In the genomic region with DNA sequence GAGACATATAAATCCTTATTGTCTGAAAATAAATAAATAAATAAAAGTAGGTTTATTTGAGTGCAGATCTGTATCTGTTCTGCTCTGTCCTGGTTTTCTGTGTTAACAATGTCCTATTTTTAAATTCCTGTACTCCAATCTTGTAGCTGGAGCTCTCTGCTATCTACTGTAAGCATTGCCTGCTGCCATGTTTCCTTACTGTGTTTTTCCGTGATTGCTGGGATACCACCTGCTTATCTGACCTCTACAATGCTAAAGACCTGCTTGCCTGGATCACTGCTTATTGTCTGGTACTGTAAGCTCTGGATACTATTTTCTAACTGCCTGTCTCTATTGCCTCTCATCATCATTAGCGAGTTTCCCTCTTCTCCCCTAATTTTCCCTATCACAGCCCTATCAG, we compare ENCODE assay signal across 28 cellular contexts. TPM values are rescaled to one million over a fixed set of nuclear protein-coding genes. Genes with fewer than 3 reads are reported as not detected.
DNase-seq lines count a peak whose midpoint lies in the region; ATAC-seq and TF ChIP-seq lines count a peak whose summit lies in the region.
"Had no signal": no experiment of that assay in that cellular context is flagged by ENCODE, and none has a peak within 500 bp of the region (broad histone marks: within the 10 kb centered on the region; RNA-seq: fewer than 3 reads in every experiment).

No MANE protein-coding gene starts in this region.

- POLR2A ChIA-PET in CD8-positive, alpha-beta T cell (lab: Charles Lee), result interaction anchor here (0.9 kb wide), 1 partner anchor 13 kb away, joined by 3 read pairs; no protein-coding TSS in a partner anchor

- no peaks in the 10 kb centered on the region for H3K36me3 ChIP-seq in CD8-positive, alpha-beta T cell (ENCODE audit: insufficient read depth, low read length)
- no peaks in the 10 kb centered on the region for H3K36me3 ChIP-seq in right atrium auricular region
- H3K36me3 ChIP-seq: ascending aorta, BE2C, ovary had no signal

- intact Hi-C loops in CD8-positive, alpha-beta T cell (cut with DNase I, micrococcal nuclease), result loop anchor here in 1 of 2 experiments (1.0 kb wide), 1 partner anchor 9 kb away; no protein-coding TSS in a partner anchor
- intact Hi-C loops in activated CD4-positive, alpha-beta T cell treated with anti-CD3 and anti-CD28 coated beads, Interleukin-2, amount 10 ng/mL, durations not matched to agents 24 days and 14 days (cut with micrococcal nuclease), result no loop called here

- H3K27me3 ChIP-seq in CD8-positive, alpha-beta T cell (ENCODE audit: insufficient read depth, low read length), result no peaks in the 10 kb centered on the region
- no peaks in the 10 kb centered on the region for H3K27me3 ChIP-seq in right atrium auricular region
- H3K27me3 ChIP-seq: ascending aorta, BE2C, ovary had no signal

- no peaks in the 10 kb centered on the region for H3K9me3 Mint-ChIP-seq in CD8-positive, alpha-beta T cell
- peaks cover 3% of the 10 kb centered on the region for H3K9me3 Mint-ChIP-seq in activated CD4-positive, alpha-beta T cell treated with anti-CD3 and anti-CD28 coated beads, Interleukin-2, amount 10 ng/mL, durations not matched to agents 24 days and 14 days
- H3K9me3 Mint-ChIP-seq: type B pancreatic cell had no signal

- TF ChIP-seq CTCF in CD8-positive, alpha-beta T cell (IDR thresholded peaks at IDR 0.05), result no peak
- no peak for TF ChIP-seq CTCF in right atrium auricular region (IDR thresholded peaks at IDR 0.05)

- H3K36me3 Mint-ChIP-seq in CD8-positive, alpha-beta T cell, result peaks cover 10% of the 10 kb centered on the region
- H3K36me3 Mint-ChIP-seq in activated CD4-positive, alpha-beta T cell treated with anti-CD3 and anti-CD28 coated beads, Interleukin-2, amount 10 ng/mL, durations not matched to agents 24 days and 14 days (ENCODE audit: low read depth), result peaks cover 5% of the 10 kb centered on the region

- H3K4me3 Mint-ChIP-seq in CD8-positive, alpha-beta T cell, result no peak overlapping the region
- H3K4me3 Mint-ChIP-seq in activated CD4-positive, alpha-beta T cell treated with anti-CD3 and anti-CD28 coated beads, Interleukin-2, amount 10 ng/mL, durations not matched to agents 24 days and 14 days, result no peak overlapping the region
- H3K4me3 Mint-ChIP-seq: activated naive CD8-positive, alpha-beta T cell treated with anti-CD3 and anti-CD28 coated beads, Interleukin-2, amount 10 ng/mL, durations not matched to agents 7 days and 5 days; nephron; type B pancreatic cell had no signal

- peaks cover 41% of the 10 kb centered on the region for H3K4me1 Mint-ChIP-seq in CD8-positive, alpha-beta T cell (ENCODE audit: low read depth)
- peaks cover 6% of the 10 kb centered on the region for H3K4me1 Mint-ChIP-seq in activated CD4-positive, alpha-beta T cell treated with anti-CD3 and anti-CD28 coated beads, Interleukin-2, amount 10 ng/mL, durations not matched to agents 24 days and 14 days

- no peaks in the 10 kb centered on the region for H3K9me3 ChIP-seq in CD8-positive, alpha-beta T cell (ENCODE audit: low read length)
- no peaks in the 10 kb centered on the region for H3K9me3 ChIP-seq in right atrium auricular region
- H3K9me3 ChIP-seq: ascending aorta, BE2C, ovary had no signal

- no peak overlapping the region for H3K4me3 ChIP-seq in CD8-positive, alpha-beta T cell (ENCODE audit: low read depth, low read length)
- H3K4me3 ChIP-seq in right atrium auricular region, result no peak overlapping the region
- H3K4me3 ChIP-seq: ascending aorta, ovary, smooth muscle cell had no signal

- H3K4me1 ChIP-seq in CD8-positive, alpha-beta T cell (ENCODE audit: insufficient read depth, low read length), result peaks cover 41% of the 10 kb centered on the region
- peaks cover 0 to 19% of the 10 kb centered on the region in 2 donors for H3K4me1 ChIP-seq in right atrium auricular region
- H3K4me1 ChIP-seq: ascending aorta, BE2C had no signal

- CTCF ChIA-PET in CD8-positive, alpha-beta T cell (lab: Charles Lee), result interaction anchor here (0.8 to 1.9 kb wide), 2 partner anchors 18 to 94 kb away, joined by 3 to 8 read pairs; no protein-coding TSS in a partner anchor

- no peak for ATAC-seq in CD8-positive, alpha-beta T cell
- ATAC-seq in SK-N-SH treated with all-trans-retinoic acid at 6 μM for 48 hours (peak; percentile 58), GM18867 (IDR thresholded peaks at IDR 0.05; ENCODE audit: unreplicated experiment) (no peak)
- ATAC-seq: esophagus mucosa had no signal

- H3K27me3 Mint-ChIP-seq in CD8-positive, alpha-beta T cell (ENCODE audit: low read depth), result no peaks in the 10 kb centered on the region
- no peaks in the 10 kb centered on the region for H3K27me3 Mint-ChIP-seq in activated CD4-positive, alpha-beta T cell treated with anti-CD3 and anti-CD28 coated beads, Interleukin-2, amount 10 ng/mL, durations not matched to agents 24 days and 14 days
- H3K27me3 Mint-ChIP-seq: activated naive CD8-positive, alpha-beta T cell treated with anti-CD3 and anti-CD28 coated beads, Interleukin-2, amount 10 ng/mL, durations not matched to agents 7 days and 5 days; type B pancreatic cell had no signal

- H3K27ac ChIP-seq in CD8-positive, alpha-beta T cell (ENCODE audit: low read depth, low read length), result no peak overlapping the region
- peak overlapping the region; percentile 24 to 55 for H3K27ac ChIP-seq in right atrium auricular region
- H3K27ac ChIP-seq: ascending aorta, ovary had no signal

- peak overlapping the region; percentile 45 for H3K27ac Mint-ChIP-seq in CD8-positive, alpha-beta T cell
- no peak overlapping the region for H3K27ac Mint-ChIP-seq in activated CD4-positive, alpha-beta T cell treated with anti-CD3 and anti-CD28 coated beads, Interleukin-2, amount 10 ng/mL, durations not matched to agents 24 days and 14 days
- H3K27ac Mint-ChIP-seq: activated naive CD8-positive, alpha-beta T cell treated with anti-CD3 and anti-CD28 coated beads, Interleukin-2, amount 10 ng/mL, durations not matched to agents 7 days and 5 days; type B pancreatic cell had no signal

- DNase-seq in CD8-positive, alpha-beta T cell, result no peak
- DNase-seq in dermis blood vessel endothelial cell (peak; percentile 17), right atrium auricular region (ENCODE audit: low spot score) (no peak), NCI-H226 (no peak), occipital lobe (lab: John Stamatoyannopoulos, UW) (no peak)
- DNase-seq in activated CD4-positive, alpha-beta T cell treated with anti-CD3 and anti-CD28 coated beads, Interleukin-2, amount 10 ng/mL, durations not matched to agents 24 days and 14 days, result no peak
- DNase-seq: ACHN; activated CD4-positive, alpha-beta T cell treated with anti-CD3 and anti-CD28 coated beads for 4 hours; activated naive CD8-positive, alpha-beta T cell treated with anti-CD3 and anti-CD28 coated beads, Interleukin-2, amount 10 ng/mL, durations not matched to agents 7 days and 5 days; BE2C; caudate nucleus; cortex of kidney; DMS153; foreskin fibroblast; head of caudate nucleus; NCI-H146; NCI-H510A; OCI-M1; ovary; retina; stimulated activated naive CD4-positive, alpha-beta T cell had no signal

TF ChIP-seq in SK-N-SH treated with all-trans-retinoic acid at 6 μM for 48 hours, 23 proteins besides CTCF, POLR2A, EP300 and RAD21:
- TF ChIP-seq, protein P1, sequence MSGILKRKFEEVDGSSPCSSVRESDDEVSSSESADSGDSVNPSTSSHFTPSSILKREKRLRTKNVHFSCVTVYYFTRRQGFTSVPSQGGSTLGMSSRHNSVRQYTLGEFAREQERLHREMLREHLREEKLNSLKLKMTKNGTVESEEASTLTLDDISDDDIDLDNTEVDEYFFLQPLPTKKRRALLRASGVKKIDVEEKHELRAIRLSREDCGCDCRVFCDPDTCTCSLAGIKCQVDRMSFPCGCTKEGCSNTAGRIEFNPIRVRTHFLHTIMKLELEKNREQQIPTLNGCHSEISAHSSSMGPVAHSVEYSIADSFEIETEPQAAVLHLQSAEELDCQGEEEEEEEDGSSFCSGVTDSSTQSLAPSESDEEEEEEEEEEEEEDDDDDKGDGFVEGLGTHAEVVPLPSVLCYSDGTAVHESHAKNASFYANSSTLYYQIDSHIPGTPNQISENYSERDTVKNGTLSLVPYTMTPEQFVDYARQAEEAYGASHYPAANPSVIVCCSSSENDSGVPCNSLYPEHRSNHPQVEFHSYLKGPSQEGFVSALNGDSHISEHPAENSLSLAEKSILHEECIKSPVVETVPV (CRISPR knock-in tag; IDR thresholded peaks at IDR 0.05), result no peak
- 0 out of 2 replicates have a peak, but pooled peaks have one; percentile 22 for TF ChIP-seq ZFP30 (CRISPR knock-in tag; IDR thresholded peaks at IDR 0.05)
TF ChIP-seq in SK-N-SH treated with all-trans-retinoic acid at 6 μM for 48 hours: peak in this region for 1.

RNA-seq across cellular contexts. Expression of a gene that starts 11.6 kb away (rescaled TPM):
- total RNA-seq in CD8-positive, alpha-beta T cell, result 100 to 1,000 TPM; 104 to 105 TPM
- total RNA-seq in dermis blood vessel endothelial cell (27.9 and 31.4 TPM in 2 replicates), right atrium auricular region (10 to 100 TPM; 23.7 to 44.1 TPM), occipital lobe (191 TPM)
- total RNA-seq in activated CD4-positive, alpha-beta T cell treated with anti-CD3 and anti-CD28 coated beads, Interleukin-2, amount 10 ng/mL, durations not matched to agents 24 days and 14 days, result 21.9 and 22.0 TPM in 2 replicates
